ENCODE assay signal across 8 cellular contexts in genomic region chr22:26673485-26673884, GRCh38. TPM values are rescaled to one million over a fixed set of nuclear protein-coding genes. Genes with fewer than 3 reads are reported as not detected.
DNase-seq lines count a peak whose midpoint lies in the region; FAIRE-seq and TF ChIP-seq lines count a peak whose summit lies in the region.

No MANE protein-coding gene starts in this region.

- no TSS peak for BruUV-seq in Caco-2 (replicated peaks; lab: Mats Ljungman, UMichigan)
- BruUV-seq in mammary epithelial cell (replicated peaks; lab: Mats Ljungman, UMichigan): no TSS peak

- peak overlapping the region; percentile 88 for H3K27ac Mint-ChIP-seq in Caco-2 (ENCODE audit: unreplicated experiment)
- peak overlapping the region; percentile 96 for H3K27ac Mint-ChIP-seq in mesothelial cell of epicardium

- H3K27me3 ChIP-seq in Caco-2 (replicated peaks; ENCODE audit: control insufficient read depth, insufficient read depth, low read length) (no peaks in the 10 kb centered on the region), mammary epithelial cell (ENCODE audit: insufficient read depth, low read length) (no peaks in the 10 kb centered on the region), uterus (no peaks in the 10 kb centered on the region)

- peak overlapping the region; percentile 98 for H3K9ac ChIP-seq in mammary epithelial cell (ENCODE audit: insufficient read depth, low read length)

- DNase-seq in Caco-2 (no peak), RCC 7860 (ENCODE audit: low spot score) (peak; percentile 19), mammary epithelial cell (peak; percentile 86), mesothelial cell of epicardium (ENCODE audit: low spot score in 2 of 2, unreplicated experiment in 2 of 2) (no peak), uterus (no peak), NCI-H446 treated with DMSO at 0.1 percent for 48 hours (lab: John Stamatoyannopoulos, UW) (no peak), GM19240 (ENCODE audit: insufficient read length, low spot score) (no peak), cortex of kidney (lab: John Stamatoyannopoulos, UW) (no peak)

- WGBS in mammary epithelial cell (ENCODE audit: low coverage, missing lambda C conversion rate): 5% methylated on average over 4 of the region's 4 CpGs

- peak overlapping the region; percentile 87 for H3K4me2 ChIP-seq in mammary epithelial cell (ENCODE audit: insufficient read depth, low read depth, low read length)

- H4K20me1 ChIP-seq in mammary epithelial cell (ENCODE audit: insufficient read depth, low read length): no peaks in the 10 kb centered on the region

- H3K4me1 Mint-ChIP-seq in Caco-2 (ENCODE audit: low read depth, unreplicated experiment) (no peaks in the 10 kb centered on the region), mesothelial cell of epicardium (peaks cover 32% of the 10 kb centered on the region)

- H3K79me2 ChIP-seq in mammary epithelial cell (ENCODE audit: insufficient read depth, low read length): peaks cover 44% of the 10 kb centered on the region

- TF ChIP-seq CTCF in Caco-2 (IDR thresholded peaks at IDR 0.05; ENCODE audit: insufficient read depth in 1 of 2, low read depth in 1 of 2, low read length in 1 of 2, severe bottlenecking in 1 of 2, unreplicated experiment in 1 of 2) (no peak), mammary epithelial cell (conservative IDR thresholded peaks at IDR 0.05 in 1 of 2, IDR thresholded peaks at IDR 0.05 in 1 of 2; ENCODE audit: extremely low read depth in 1 of 2, insufficient read depth in 1 of 2, low read depth in 1 of 2, low read length in 2 of 2) (no peak), mesothelial cell of epicardium (IDR thresholded peaks at IDR 0.05; ENCODE audit: unreplicated experiment) (no peak), uterus (IDR thresholded peaks at IDR 0.05) (no peak)

- H2AFZ ChIP-seq in mammary epithelial cell (ENCODE audit: low read depth, low read length): peak overlapping the region; percentile 74

- CTCF ChIA-PET in Caco-2 (lab: Charles Lee): no interaction called here
- CTCF ChIA-PET in mammary epithelial cell (lab: Charles Lee; ENCODE audit: low non-redundant PET): no interaction called here

- H3K4me3 ChIP-seq in Caco-2 (ENCODE audit: low read depth, low read length) (peak overlapping the region; percentile 70), mammary epithelial cell (replicated peaks in 1 of 3; ENCODE audit: insufficient read depth in 1 of 3, low read depth in 2 of 3, low read length in 3 of 3) (peak overlapping the region; percentile 61 to 71 (median 65)), uterus (peak overlapping the region; percentile 78 to 97)

- POLR2A ChIA-PET in Caco-2 (lab: Charles Lee): no interaction called here

- peaks cover 10% of the 10 kb centered on the region for H3K9me3 Mint-ChIP-seq in Caco-2 (ENCODE audit: unreplicated experiment)
- H3K9me3 Mint-ChIP-seq in mesothelial cell of epicardium: no peaks in the 10 kb centered on the region

- H3K9me3 ChIP-seq in Caco-2 (no peaks in the 10 kb centered on the region), mammary epithelial cell (replicated peaks; ENCODE audit: insufficient read depth, low read length) (no peaks in the 10 kb centered on the region), uterus (no peaks in the 10 kb centered on the region)

- dilution Hi-C loops in mammary epithelial cell (cut with HindIII; ENCODE audit: low sequenced_read_pairs): no loop called here

- H3K27me3 Mint-ChIP-seq in Caco-2 (ENCODE audit: insufficient read depth, unreplicated experiment): no peaks in the 10 kb centered on the region
- H3K27me3 Mint-ChIP-seq in mesothelial cell of epicardium (ENCODE audit: low read depth): no peaks in the 10 kb centered on the region

- H3K27ac ChIP-seq in mammary epithelial cell (ENCODE audit: insufficient read depth, low read depth, low read length) (peak overlapping the region; percentile 98), uterus (peak overlapping the region; percentile 92 to 95)

- intact Hi-C loops in Caco-2 (cut with micrococcal nuclease; ENCODE audit: unreplicated experiment): loop anchor here (10.0 kb wide), 2 partner anchors 161 to 1131 kb away; partner anchors contain the start of gene MN1
- intact Hi-C loops in mammary epithelial cell (cut with micrococcal nuclease): loop anchor here (5.0 to 10.0 kb wide), 2 partner anchors 461 to 1044 kb away; no protein-coding TSS in a partner anchor
- intact Hi-C loops in uterus (cut with DNase I; ENCODE audit: low total_unique reads): no loop called here

- H3K36me3 Mint-ChIP-seq in Caco-2 (ENCODE audit: insufficient read depth, unreplicated experiment): no peaks in the 10 kb centered on the region
- no peaks in the 10 kb centered on the region for H3K36me3 Mint-ChIP-seq in mesothelial cell of epicardium

- H3K36me3 ChIP-seq in Caco-2 (ENCODE audit: control insufficient read depth, insufficient read depth, low read length) (no peaks in the 10 kb centered on the region), mammary epithelial cell (ENCODE audit: insufficient read depth, low read length) (no peaks in the 10 kb centered on the region), uterus (no peaks in the 10 kb centered on the region)

- no peak for FAIRE-seq in RCC 7860 (lab: Jason Lieb, UNC)

- H3K4me1 ChIP-seq in Caco-2 (no peaks in the 10 kb centered on the region), mammary epithelial cell (ENCODE audit: insufficient read depth, low read length) (peaks cover 35% of the 10 kb centered on the region), uterus (peaks cover 0 to 9% of the 10 kb centered on the region in 2 donors)

- no peak for TF ChIP-seq POLR2A in uterus (IDR thresholded peaks at IDR 0.05)

- H3K4me3 Mint-ChIP-seq in Caco-2 (ENCODE audit: unreplicated experiment) (peak overlapping the region; percentile 80), mesothelial cell of epicardium (peak overlapping the region; percentile 89)

- in situ Hi-C loops in mammary epithelial cell (cut with MboI; ENCODE audit: low sequenced_read_pairs in 2 of 2): no loop called here

RNA-seq across cellular contexts. Expression of gene MIAT, which starts 16.1 kb away (rescaled TPM):
- total RNA-seq in Caco-2 (2022) (0.30 and 0.41 TPM in 2 replicates), mammary epithelial cell (under 1 TPM; 0.50 to 0.64 TPM), mesothelial cell of epicardium (6.6 to 7.0 TPM (median 6.7 TPM) in 3 replicates), uterus (1 to 10 TPM in 3 of 4 donors, under 1 TPM in 1; 0.51 to 5.3 (median 3.1) TPM)
- 0.02 TPM for polyA plus RNA-seq in mammary epithelial cell
- 0.93 TPM for polyA minus RNA-seq in mammary epithelial cell

RNA-seq across cellular contexts. Expression of gene CRYBA4, which starts 51.7 kb away (rescaled TPM):
- total RNA-seq in Caco-2 (2022) (0.68 TPM in 1 of 2 replicates, not detected in the other), mammary epithelial cell (not detected), mesothelial cell of epicardium (not detected in 3 replicates), uterus (not detected)
- polyA plus RNA-seq in mammary epithelial cell: not detected
- polyA minus RNA-seq in mammary epithelial cell: not detected

RNA-seq across cellular contexts. Expression of gene CRYBB1, which starts 55.7 kb away (rescaled TPM):
- not detected in 2 replicates for total RNA-seq in Caco-2 (2022)
- not detected for total RNA-seq in mammary epithelial cell
- not detected for polyA plus RNA-seq in mammary epithelial cell
- polyA minus RNA-seq in mammary epithelial cell: not detected
- total RNA-seq in mesothelial cell of epicardium: not detected in 3 replicates
- 1 to 10 TPM in 1 of 4 donors, under 1 TPM in 1, not detected in 2; 0.55 to 4.1 TPM for total RNA-seq in uterus

Comparison
In these comparisons a context has a peak if more than half of its experiments do, and no peak if none do; other contexts are left out.
1. DNase-seq: peak in RCC 7860 (single experiment) and mammary epithelial cell (single experiment); none in Caco-2 (0 of 2), mesothelial cell of epicardium (0 of 2), uterus (0 of 2), NCI-H446 treated with DMSO at 0.1 percent for 48 hours (single experiment), GM19240 (single experiment) and cortex of kidney (single experiment).
2. Peak in every context shown above with its lines, with median percentiles within 50 percentile points of each other: H3K4me3 ChIP-seq.